In genomic region chr4:473575-474457, GRCh38 we compare ENCODE assay signal across 8 cellular contexts. TPM values are rescaled to one million over a fixed set of nuclear protein-coding genes. Genes with fewer than 3 reads are reported as not detected.
DNase-seq lines count a peak whose midpoint lies in the region; ATAC-seq and TF ChIP-seq lines count a peak whose summit lies in the region.

No MANE protein-coding gene starts in this region.

- peak overlapping the region; percentile 63 for H3K4me3 ChIP-seq in GM12864 (ENCODE audit: low read depth, low read length)

- peaks cover 10% of the 10 kb centered on the region for H3K4me1 Mint-ChIP-seq in progenitor cell of endocrine pancreas (ENCODE audit: low read depth)

- H3K27ac Mint-ChIP-seq in progenitor cell of endocrine pancreas, result peak overlapping the region; percentile 100

- H3K36me3 Mint-ChIP-seq in progenitor cell of endocrine pancreas (ENCODE audit: insufficient read depth), result peaks cover 46% of the 10 kb centered on the region

- ATAC-seq in HG02678 (IDR thresholded peaks at IDR 0.05; ENCODE audit: unreplicated experiment) (peak; percentile 100), left ventricle myocardium superior (peak; percentile 99)

- intact Hi-C loops in left ventricle myocardium superior (cut with micrococcal nuclease), result no loop called here

- TF ChIP-seq CTCF in GM12864 (IDR thresholded peaks at IDR 0.05; ENCODE audit: low read depth, low read length, missing control alignments) (no peak), progenitor cell of endocrine pancreas (IDR thresholded peaks at IDR 0.05; ENCODE audit: unreplicated experiment) (no peak)

- H3K4me3 Mint-ChIP-seq in progenitor cell of endocrine pancreas (ENCODE audit: low read depth), result peak overlapping the region; percentile 99

- DNase-seq in GM12864 (ENCODE audit: low read depth) (peak; percentile 100), NCI-H1417 treated with DMSO at 0.1 percent for 48 hours (lab: John Stamatoyannopoulos, UW) (peak; percentile 94), T-helper 1 cell (peak; percentile 79 to 98 (median 87)), amygdala (lab: John Stamatoyannopoulos, UW) (peak; percentile 63 to 99 (median 94)), left ventricle myocardium superior (peak; percentile 94), progenitor cell of endocrine pancreas (ENCODE audit: low spot score, unreplicated experiment) (peak; percentile 87), ureter (ENCODE audit: low spot score) (peak; percentile 97)

- peaks cover 32% of the 10 kb centered on the region for H3K9me3 Mint-ChIP-seq in progenitor cell of endocrine pancreas (ENCODE audit: low read depth)

- no peaks in the 10 kb centered on the region for H3K27me3 Mint-ChIP-seq in progenitor cell of endocrine pancreas

RNA-seq across cellular contexts. Expression of gene ZNF721, which starts 25.1 kb away (rescaled TPM):
- total RNA-seq in left ventricle myocardium superior (12.8 TPM), progenitor cell of endocrine pancreas (48.6 and 48.7 TPM in 2 replicates), ureter (52.7 TPM)

RNA-seq across cellular contexts. Expression of gene PIGG, which starts 25.2 kb away (rescaled TPM):
- total RNA-seq in left ventricle myocardium superior (20.0 TPM), progenitor cell of endocrine pancreas (73.5 and 76.6 TPM in 2 replicates), ureter (102 TPM)

Comparison
In these comparisons a context has a peak if more than half of its experiments do, and no peak if none do; other contexts are left out.
1. Peak in every context shown above with its lines: DNase-seq, ATAC-seq and H3K4me3 ChIP-seq.